Comparison of ENCODE assay signal across 8 cellular contexts in genomic region chr3:168506589-168506988, GRCh38.
"Had no signal": no experiment of that assay in that cellular context is flagged by ENCODE, and none has a peak within 500 bp of the region (broad histone marks: within the 10 kb centered on the region; RNA-seq: fewer than 3 reads in every experiment).

No MANE protein-coding gene starts in this region.

- DNase-seq: GM23248, H9, HCEC 1CT, KG1 had no signal

- FAIRE-seq: H1, H54, HTR-8/SVneo had no signal

- H3K9ac ChIP-seq: GM23248 had no signal

- H3K4me3 ChIP-seq: GM23248 had no signal

- H3K4me1 Mint-ChIP-seq: IgD-negative memory B cell had no signal

- H2AFZ ChIP-seq: GM23248 had no signal

- H3K9me3 Mint-ChIP-seq: H9, IgD-negative memory B cell had no signal

- H3K27ac Mint-ChIP-seq: IgD-negative memory B cell had no signal

- H3K27ac ChIP-seq: GM23248 had no signal

- H3K36me3 Mint-ChIP-seq: IgD-negative memory B cell had no signal

- H3K4me3 Mint-ChIP-seq: H9, IgD-negative memory B cell had no signal
